Comparison of ENCODE assay signal across 35 cellular contexts in genomic region chr4:116544946-116545345, GRCh38.
"Had no signal": no experiment of that assay in that cellular context is flagged by ENCODE, and none has a peak within 500 bp of the region (broad histone marks: within the 10 kb centered on the region; RNA-seq: fewer than 3 reads in every experiment).

No MANE protein-coding gene starts in this region.

- H3K9me3 ChIP-seq: MG63 had no signal

- H3K27me3 ChIP-seq: MG63 had no signal

- DNase-seq: Karpas-422, Kasumi-1, KG1, MG63, MM.1S, MV-4-11, NCI-H1048, NCI-H1092, NCI-H1092 treated with DMSO at 0.1 percent for 48 hours, NCI-H1105, NCI-H1105 treated with DMSO at 0.1 percent for 48 hours, NCI-H1417, NCI-H1417 treated with DMSO at 0.1 percent for 48 hours, NCI-H1436, NCI-H1436 treated with DMSO at 0.1 percent for 48 hours, NCI-H146, NCI-H1694, NCI-H1694 treated with DMSO at 0.1 percent for 48 hours, NCI-H187, NCI-H187 treated with DMSO at 0.1 percent for 48 hours, NCI-H2029, NCI-H2029 treated with DMSO at 0.1 percent for 48 hours, NCI-H2081, NCI-H2081 treated with DMSO at 0.1 percent for 48 hours, NCI-H2107, NCI-H2171, NCI-H2171 treated with DMSO at 0.1 percent for 48 hours, NCI-H2227 treated with DMSO at 0.1 percent for 48 hours, NCI-H226, NCI-H345, NCI-H446, NCI-H446 treated with DMSO at 0.1 percent for 48 hours, NCI-H510A, NCI-H510A treated with DMSO at 0.1 percent for 48 hours had no signal

- H3K4me2 ChIP-seq: KMS-11 had no signal

- H3K27ac ChIP-seq: KMS-11 had no signal

- H3K4me3 ChIP-seq: MG63 had no signal

- H3K36me3 ChIP-seq: MG63 had no signal

- H3K9ac ChIP-seq: KMS-11 had no signal
